Comparison of ENCODE assay signal across 8 cellular contexts in genomic region chr3:15051531-15051930, GRCh38. TPM values are rescaled to one million over a fixed set of nuclear protein-coding genes. Genes with fewer than 3 reads are reported as not detected.
DNase-seq lines count a peak whose midpoint lies in the region; ATAC-seq and TF ChIP-seq lines count a peak whose summit lies in the region.

No MANE protein-coding gene starts in this region.

- H3K9me3 ChIP-seq in CD4-positive, alpha-beta memory T cell (ENCODE audit: control insufficient read depth in 1 of 2, low read length in 2 of 2): no peaks in the 10 kb centered on the region
- H3K9me3 ChIP-seq in PC-9 (ENCODE audit: insufficient read depth, low read depth): no peaks in the 10 kb centered on the region

- no peak overlapping the region for H3K4me3 Mint-ChIP-seq in CD4-positive, alpha-beta memory T cell
- H3K4me3 Mint-ChIP-seq in activated naive CD4-positive, alpha-beta T cell treated with anti-CD3 and anti-CD28 coated beads, Interleukin-2, amount 10 ng/mL, durations not matched to agents 7 days and 5 days: no peak overlapping the region

- no peaks in the 10 kb centered on the region for H3K27me3 ChIP-seq in CD4-positive, alpha-beta memory T cell (ENCODE audit: insufficient read depth, low read length)
- no peaks in the 10 kb centered on the region for H3K27me3 ChIP-seq in PC-9 (ENCODE audit: insufficient read depth, low read depth)

- peaks cover 10 to 30% (median 17%) of the 10 kb centered on the region in 4 donors for H3K4me1 Mint-ChIP-seq in CD4-positive, alpha-beta memory T cell
- H3K4me1 Mint-ChIP-seq in activated naive CD4-positive, alpha-beta T cell treated with anti-CD3 and anti-CD28 coated beads, Interleukin-2, amount 10 ng/mL, durations not matched to agents 7 days and 5 days: peaks cover 29% of the 10 kb centered on the region

- peak; percentile 72 for TF ChIP-seq CTCF in PC-9 (conservative IDR thresholded peaks at IDR 0.05)

- peaks cover 42% of the 10 kb centered on the region for H3K36me3 ChIP-seq in CD4-positive, alpha-beta memory T cell (ENCODE audit: insufficient read depth, low read length)
- H3K36me3 ChIP-seq in PC-9 (ENCODE audit: low read depth): peaks cover 41% of the 10 kb centered on the region

- POLR2A ChIA-PET in CD4-positive, alpha-beta memory T cell (lab: Charles Lee; ENCODE audit: partially characterized antibody): interaction anchor here (1.4 kb wide), 1 partner anchor 13 kb away, joined by 4 read pairs; no protein-coding TSS in a partner anchor
- POLR2A ChIA-PET in PC-9 (lab: Charles Lee; ENCODE audit: unreplicated experiment): no interaction called here

- peak; percentile 58 for ATAC-seq in GM18867 (IDR thresholded peaks at IDR 0.05; ENCODE audit: unreplicated experiment)
- peak; percentile 50 for ATAC-seq in HG03066 (IDR thresholded peaks at IDR 0.05; ENCODE audit: low read depth, unreplicated experiment)

- H3K27ac Mint-ChIP-seq in CD4-positive, alpha-beta memory T cell: peak overlapping the region in 5 of 7 donors; percentile 10 to 55 (median 22)
- H3K27ac Mint-ChIP-seq in activated naive CD4-positive, alpha-beta T cell treated with anti-CD3 and anti-CD28 coated beads, Interleukin-2, amount 10 ng/mL, durations not matched to agents 7 days and 5 days: peak overlapping the region; percentile 62

- no TSS peak for BruUV-seq in PC-9 (replicated peaks; lab: Mats Ljungman, UMichigan)

- H3K4me1 ChIP-seq in CD4-positive, alpha-beta memory T cell (ENCODE audit: insufficient read depth, low read length): peaks cover 23% of the 10 kb centered on the region
- no peaks in the 10 kb centered on the region for H3K4me1 ChIP-seq in PC-9 (replicated peaks; ENCODE audit: insufficient read depth)

- peaks cover 78% of the 10 kb centered on the region for H4K20me1 ChIP-seq in PC-9 (ENCODE audit: insufficient read depth)

- no peak overlapping the region for H2AFZ ChIP-seq in PC-9

- intact Hi-C loops in CD4-positive, alpha-beta memory T cell (cut with micrococcal nuclease): no loop called here
- intact Hi-C loops in PC-9 (cut with micrococcal nuclease; ENCODE audit: unreplicated experiment): no loop called here

- H3K4me3 ChIP-seq in CD4-positive, alpha-beta memory T cell (ENCODE audit: low read length in 2 of 2): no peak overlapping the region
- H3K4me3 ChIP-seq in PC-9: no peak overlapping the region

- no peaks in the 10 kb centered on the region for H3K27me3 Mint-ChIP-seq in CD4-positive, alpha-beta memory T cell
- no peaks in the 10 kb centered on the region for H3K27me3 Mint-ChIP-seq in activated naive CD4-positive, alpha-beta T cell treated with anti-CD3 and anti-CD28 coated beads, Interleukin-2, amount 10 ng/mL, durations not matched to agents 7 days and 5 days

- H3K4me2 ChIP-seq in PC-9: no peak overlapping the region

- peak in 4 of 5 donors; percentile 17 to 29 (median 22) for DNase-seq in CD4-positive, alpha-beta memory T cell
- DNase-seq in PC-9 (peak in 1 of 2 experiments; percentile 25), hepatic stellate cell (ENCODE audit: low spot score) (peak; percentile 59)
- peak; percentile 64 for DNase-seq in activated naive CD4-positive, alpha-beta T cell treated with anti-CD3 and anti-CD28 coated beads, Interleukin-2, amount 10 ng/mL, durations not matched to agents 7 days and 5 days
- peak; percentile 14 to 22 for DNase-seq in stimulated activated CD4-positive, alpha-beta T cell treated with anti-CD3 and anti-CD28 coated beads, Interleukin-4, amount 100 ng/mL, for 4 hours
- DNase-seq in activated CD4-positive, CD25-positive, alpha-beta regulatory T cell (lab: John Stamatoyannopoulos, UW): no peak

- peaks cover 33 to 63% of the 10 kb centered on the region in 2 donors for H3K36me3 Mint-ChIP-seq in CD4-positive, alpha-beta memory T cell
- H3K36me3 Mint-ChIP-seq in activated naive CD4-positive, alpha-beta T cell treated with anti-CD3 and anti-CD28 coated beads, Interleukin-2, amount 10 ng/mL, durations not matched to agents 7 days and 5 days: peaks cover 52% of the 10 kb centered on the region

- peaks cover 20% of the 10 kb centered on the region; the same call in 1 of the 2 replicates for H3F3A ChIP-seq in PC-9 (ENCODE audit: insufficient read depth, low read depth)

- no peaks in the 10 kb centered on the region for H3K9me3 Mint-ChIP-seq in CD4-positive, alpha-beta memory T cell
- peaks cover 4% of the 10 kb centered on the region for H3K9me3 Mint-ChIP-seq in activated naive CD4-positive, alpha-beta T cell treated with anti-CD3 and anti-CD28 coated beads, Interleukin-2, amount 10 ng/mL, durations not matched to agents 7 days and 5 days

- CTCF ChIA-PET in CD4-positive, alpha-beta memory T cell (lab: Charles Lee; ENCODE audit: partially characterized antibody): interaction anchor here (0.6 to 1.9 kb wide), 10 partner anchors 12 to 128 kb away, joined by 3 to 10 read pairs (median 4); partner anchors contain the start of gene MRPS25
- CTCF ChIA-PET in PC-9 (lab: Charles Lee): interaction anchor here (1.2 kb wide), 1 partner anchor 13 kb away, joined by 4 read pairs; the partner anchor contains the start of gene MRPS25
- CTCF ChIA-PET in activated naive CD4-positive, alpha-beta T cell treated with anti-CD3 and anti-CD28 coated beads, Interleukin-2, amount 10 ng/mL, durations not matched to agents 7 days and 5 days (lab: Charles Lee): interaction anchor here (0.5 to 1.7 kb wide), 17 partner anchors 9 to 1330 kb away, joined by 3 to 9 read pairs (median 3); partner anchors contain the start of genes CCDC174 and MRPS25

- H3K27ac ChIP-seq in CD4-positive, alpha-beta memory T cell (ENCODE audit: low read depth, low read length): no peak overlapping the region
- H3K27ac ChIP-seq in PC-9: no peak overlapping the region

- H3K79me2 ChIP-seq in PC-9 (ENCODE audit: low read depth): peaks cover 25% of the 10 kb centered on the region

- no peaks in the 10 kb centered on the region for H3K9me2 ChIP-seq in PC-9 (ENCODE audit: insufficient read depth)

RNA-seq across cellular contexts. Expression of gene MRPS25, which starts 13.6 kb away (rescaled TPM):
- total RNA-seq in CD4-positive, alpha-beta memory T cell: 10 to 100 TPM; 77.1 to 80.3 TPM
- polyA plus RNA-seq in CD4-positive, alpha-beta memory T cell: 10 to 100 TPM; 15.1 to 22.8 TPM
- 47.8 and 53.3 TPM in 2 replicates for total RNA-seq in PC-9 (2021)

RNA-seq across cellular contexts. Expression of gene RBSN, which starts 47.4 kb away (rescaled TPM):
- total RNA-seq in CD4-positive, alpha-beta memory T cell: 10 to 100 TPM; 33.2 to 34.7 TPM
- polyA plus RNA-seq in CD4-positive, alpha-beta memory T cell: 10 to 100 TPM; 11.4 to 21.4 TPM
- total RNA-seq in PC-9 (2021): 20.6 and 20.7 TPM in 2 replicates

Comparison
In these comparisons a context has a peak if more than half of its experiments do, and no peak if none do; other contexts are left out.
1. DNase-seq: peak in CD4-positive, alpha-beta memory T cell (4 of 5), activated naive CD4-positive, alpha-beta T cell treated with anti-CD3 and anti-CD28 coated beads, Interleukin-2, amount 10 ng/mL, durations not matched to agents 7 days and 5 days (single experiment), hepatic stellate cell (single experiment) and stimulated activated CD4-positive, alpha-beta T cell treated with anti-CD3 and anti-CD28 coated beads, Interleukin-4, amount 100 ng/mL, for 4 hours (2 of 2); none in activated CD4-positive, CD25-positive, alpha-beta regulatory T cell (0 of 4).